In genomic region chr14:29222671-29223268, GRCh38 we compare ENCODE assay signal across 8 cellular contexts.
DNase-seq lines count a peak whose midpoint lies in the region; ATAC-seq and TF ChIP-seq lines count a peak whose summit lies in the region.

No MANE protein-coding gene starts in this region.

- CTCF ChIA-PET in MCF 10A (lab: Yijun Ruan, JAX), result interaction anchor here (0.6 to 2.8 kb wide), 12 partner anchors 14 to 1285 kb away, joined by 3 to 11 read pairs (median 4); no protein-coding TSS in a partner anchor
- CTCF ChIA-PET in CD4-positive, alpha-beta memory T cell (lab: Charles Lee; ENCODE audit: partially characterized antibody), result no interaction called here

- POLR2A ChIA-PET in MCF 10A (lab: Yijun Ruan, JAX), result interaction anchor here (0.7 kb wide), 1 partner anchor 67 kb away, joined by 4 read pairs; no protein-coding TSS in a partner anchor
- POLR2A ChIA-PET in CD4-positive, alpha-beta memory T cell (lab: Charles Lee; ENCODE audit: partially characterized antibody), result no interaction called here

- H3K27me3 ChIP-seq in breast epithelium, result peaks cover 0 to 13% of the 10 kb centered on the region in 2 donors
- H3K27me3 ChIP-seq in CD4-positive, alpha-beta memory T cell (ENCODE audit: insufficient read depth, low read length), result no peaks in the 10 kb centered on the region

- TF ChIP-seq POLR2A in breast epithelium (IDR thresholded peaks at IDR 0.05), result no peak

- no peak overlapping the region for H3K4me3 Mint-ChIP-seq in MCF 10A (ENCODE audit: unreplicated experiment)
- H3K4me3 Mint-ChIP-seq in endothelial cell (ENCODE audit: unreplicated experiment), result no peak overlapping the region
- H3K4me3 Mint-ChIP-seq in CD4-positive, alpha-beta memory T cell, result no peak overlapping the region

- TF ChIP-seq CTCF in MCF 10A (IDR thresholded peaks at IDR 0.05; ENCODE audit: unreplicated experiment), result peak; percentile 59
- TF ChIP-seq CTCF in breast epithelium (IDR thresholded peaks at IDR 0.05), result peak in 1 of 3 donors; percentile 34
- peak; percentile 36 for TF ChIP-seq CTCF in endothelial cell (IDR thresholded peaks at IDR 0.05; ENCODE audit: unreplicated experiment)

- intact Hi-C loops in MCF 10A (cut with micrococcal nuclease) (loop anchor here (1.0 kb wide), 2 partner anchors 206 to 465 kb away; no protein-coding TSS in a partner anchor), breast epithelium (cut with DNase I; ENCODE audit: low total_unique reads) (no loop called here)
- intact Hi-C loops in CD4-positive, alpha-beta memory T cell (cut with micrococcal nuclease), result no loop called here

- BruUV-seq in MCF 10A (replicated peaks; lab: Mats Ljungman, UMichigan), result no TSS peak

- H3K27ac Mint-ChIP-seq in MCF 10A (ENCODE audit: low read depth, unreplicated experiment), result no peak overlapping the region
- no peak overlapping the region for H3K27ac Mint-ChIP-seq in endothelial cell (ENCODE audit: unreplicated experiment)
- no peak overlapping the region for H3K27ac Mint-ChIP-seq in CD4-positive, alpha-beta memory T cell

- H3K4me1 ChIP-seq in breast epithelium, result no peaks in the 10 kb centered on the region
- no peaks in the 10 kb centered on the region for H3K4me1 ChIP-seq in CD4-positive, alpha-beta memory T cell (ENCODE audit: insufficient read depth, low read length)

- no peaks in the 10 kb centered on the region for H3K36me3 Mint-ChIP-seq in MCF 10A (ENCODE audit: insufficient read depth, unreplicated experiment)
- no peaks in the 10 kb centered on the region for H3K36me3 Mint-ChIP-seq in endothelial cell (ENCODE audit: low read depth, unreplicated experiment)
- H3K36me3 Mint-ChIP-seq in CD4-positive, alpha-beta memory T cell, result no peaks in the 10 kb centered on the region

- ATAC-seq in HG03280 (IDR thresholded peaks at IDR 0.05; ENCODE audit: unreplicated experiment), result no peak

- H3K4me1 Mint-ChIP-seq in MCF 10A (ENCODE audit: insufficient read depth, unreplicated experiment) (no peaks in the 10 kb centered on the region), endothelial cell (ENCODE audit: unreplicated experiment) (no peaks in the 10 kb centered on the region)
- H3K4me1 Mint-ChIP-seq in CD4-positive, alpha-beta memory T cell, result no peaks in the 10 kb centered on the region

- H3K36me3 ChIP-seq in breast epithelium, result no peaks in the 10 kb centered on the region
- H3K36me3 ChIP-seq in CD4-positive, alpha-beta memory T cell (ENCODE audit: insufficient read depth, low read length), result no peaks in the 10 kb centered on the region

- no peak overlapping the region for H3K4me3 ChIP-seq in breast epithelium
- H3K4me3 ChIP-seq in CD4-positive, alpha-beta memory T cell (ENCODE audit: low read length in 2 of 2), result no peak overlapping the region

- H3K27me3 Mint-ChIP-seq in MCF 10A (ENCODE audit: insufficient read depth, unreplicated experiment), result peaks cover 97% of the 10 kb centered on the region
- no peaks in the 10 kb centered on the region for H3K27me3 Mint-ChIP-seq in endothelial cell (ENCODE audit: unreplicated experiment)
- H3K27me3 Mint-ChIP-seq in CD4-positive, alpha-beta memory T cell, result no peaks in the 10 kb centered on the region

- H3K9me3 Mint-ChIP-seq in MCF 10A (ENCODE audit: unreplicated experiment), result no peaks in the 10 kb centered on the region
- H3K9me3 Mint-ChIP-seq in endothelial cell (ENCODE audit: unreplicated experiment), result no peaks in the 10 kb centered on the region
- H3K9me3 Mint-ChIP-seq in CD4-positive, alpha-beta memory T cell, result peaks cover 0 to 21% (median 4%) of the 10 kb centered on the region in 8 donors

- no peak overlapping the region for H3K27ac ChIP-seq in breast epithelium
- H3K27ac ChIP-seq in CD4-positive, alpha-beta memory T cell (ENCODE audit: low read depth, low read length), result no peak overlapping the region

- DNase-seq in MCF 10A (ENCODE audit: unreplicated experiment) (peak; percentile 47), breast epithelium (ENCODE audit: low spot score in 2 of 2) (no peak), NCI-H460 (ENCODE audit: extremely low read depth, low read depth) (peak; percentile 21), endothelial cell (ENCODE audit: low spot score) (peak; percentile 18), stromal cell of bone marrow (ENCODE audit: low read depth) (peak; percentile 45)
- DNase-seq in activated T-cell treated with anti-CD3 and anti-CD28 coated beads, Interleukin-2, amount 50 U/mL, for 1 hour, result no peak
- no peak for DNase-seq in CD4-positive, alpha-beta memory T cell

- no peaks in the 10 kb centered on the region for H3K9me3 ChIP-seq in breast epithelium
- no peaks in the 10 kb centered on the region for H3K9me3 ChIP-seq in CD4-positive, alpha-beta memory T cell (ENCODE audit: control insufficient read depth in 1 of 2, low read length in 2 of 2)

Comparison
In these comparisons a context has a peak if more than half of its experiments do, and no peak if none do; other contexts are left out.
1. DNase-seq: peak in MCF 10A (single experiment), NCI-H460 (single experiment), endothelial cell (single experiment) and stromal cell of bone marrow (single experiment); none in breast epithelium (0 of 2), activated T-cell treated with anti-CD3 and anti-CD28 coated beads, Interleukin-2, amount 50 U/mL, for 1 hour (single experiment) and CD4-positive, alpha-beta memory T cell (0 of 5).